In the genomic region with DNA sequence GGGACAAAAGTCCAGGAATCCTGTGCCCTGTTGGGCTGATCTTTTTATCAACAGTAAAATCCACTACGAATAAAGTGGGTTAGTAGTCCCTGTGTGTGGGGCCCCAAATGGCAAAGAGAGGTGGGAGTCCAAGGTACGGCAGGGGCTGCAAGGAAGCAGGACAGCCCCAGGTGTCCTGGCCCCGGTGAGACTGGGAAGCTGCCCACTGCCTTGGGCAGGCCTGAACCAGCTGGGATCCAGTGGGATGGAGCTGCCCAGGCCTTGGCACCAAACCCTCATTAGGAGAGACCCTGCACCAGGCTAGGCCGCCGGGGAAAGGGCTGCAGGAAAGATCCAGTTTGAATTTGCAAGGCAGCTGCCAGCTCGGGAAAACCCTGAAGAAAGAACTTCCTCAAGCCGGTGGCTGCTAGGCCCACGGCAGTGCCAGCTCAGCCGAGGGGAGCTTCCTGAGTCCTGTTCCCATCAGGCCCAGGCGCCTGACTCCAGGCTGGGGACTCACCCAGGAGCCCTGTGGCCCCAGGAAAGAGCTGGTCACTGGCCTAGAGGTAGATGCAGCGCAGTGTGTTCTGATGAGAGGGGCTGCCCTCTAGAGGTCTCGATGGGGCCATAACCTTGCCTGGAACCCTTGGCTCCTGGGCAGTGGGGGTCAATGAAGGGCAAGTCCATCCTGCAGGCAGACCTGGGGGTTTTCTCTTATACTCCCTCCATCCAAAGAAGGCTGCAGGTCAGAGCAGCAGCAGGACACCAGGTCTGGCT, we compare ENCODE assay signal across 1 cellular context.
TF ChIP-seq lines count a peak whose summit lies in the region.

No MANE protein-coding gene starts in this region.

TF ChIP-seq in HepG2, 621 proteins besides CTCF, POLR2A, EP300 and RAD21 (continued from another document and continues in another):
- TF ChIP-seq ZNF614 (CRISPR knock-in tag; IDR thresholded peaks at IDR 0.05; ENCODE audit: borderline replicate concordance), result no peak
- TF ChIP-seq SAP130 (CRISPR knock-in tag; IDR thresholded peaks at IDR 0.05; ENCODE audit: low read depth), result peak; percentile 57; the same call in 1 of the 2 replicates
- TF ChIP-seq DMAP1 (CRISPR knock-in tag; IDR thresholded peaks at IDR 0.05), result peak; percentile 34; the same call in 1 of the 2 replicates
- peak; percentile 58 for TF ChIP-seq ZNF883 (CRISPR knock-in tag; IDR thresholded peaks at IDR 0.05; ENCODE audit: not compliant biosample characterization)
- no peak for TF ChIP-seq MZF1 (CRISPR knock-in tag; IDR thresholded peaks at IDR 0.05; ENCODE audit: borderline replicate concordance)
- no peak for TF ChIP-seq TCF7L2 (IDR thresholded peaks at IDR 0.05; ENCODE audit: low read depth, low read length)
- no peak for TF ChIP-seq KDM5A (IDR thresholded peaks at IDR 0.05; ENCODE audit: borderline replicate concordance, low read length)
- no peak for TF ChIP-seq KAT2B (IDR thresholded peaks at IDR 0.05; ENCODE audit: borderline replicate concordance, low read depth, low read length)
- no peak for TF ChIP-seq FOXA1 (IDR thresholded peaks at IDR 0.05)
- no peak for TF ChIP-seq FOXA1 (CRISPR knock-in tag; IDR thresholded peaks at IDR 0.05)
- TF ChIP-seq, protein P1, sequence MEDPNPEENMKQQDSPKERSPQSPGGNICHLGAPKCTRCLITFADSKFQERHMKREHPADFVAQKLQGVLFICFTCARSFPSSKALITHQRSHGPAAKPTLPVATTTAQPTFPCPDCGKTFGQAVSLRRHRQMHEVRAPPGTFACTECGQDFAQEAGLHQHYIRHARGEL (CRISPR knock-in tag; IDR thresholded peaks at IDR 0.05), result 0 out of 2 replicates have a peak, but pooled peaks have one; percentile 41
- TF ChIP-seq NR1H2 (CRISPR knock-in tag; IDR thresholded peaks at IDR 0.05; ENCODE audit: borderline replicate concordance, low read depth), result peak; percentile 86; the same call in 1 of the 2 replicates
- 0 out of 2 replicates have a peak, but pooled peaks have one; percentile 46 for TF ChIP-seq SP4 (CRISPR knock-in tag; IDR thresholded peaks at IDR 0.05)
- TF ChIP-seq ZNF773 (CRISPR knock-in tag; IDR thresholded peaks at IDR 0.05; ENCODE audit: borderline replicate concordance), result peak; percentile 44; the same call in 1 of the 2 replicates
- TF ChIP-seq TBX2 (CRISPR knock-in tag; IDR thresholded peaks at IDR 0.05; ENCODE audit: borderline replicate concordance), result peak; percentile 18; the same call in 1 of the 2 replicates
- no peak for TF ChIP-seq NAIF1 (CRISPR knock-in tag; IDR thresholded peaks at IDR 0.05; ENCODE audit: borderline replicate concordance)
- TF ChIP-seq ZNF138 (CRISPR knock-in tag; IDR thresholded peaks at IDR 0.05; ENCODE audit: low read depth), result no peak
- TF ChIP-seq MATR3 (CRISPR knock-in tag; IDR thresholded peaks at IDR 0.05), result no peak
- TF ChIP-seq SATB2 (CRISPR knock-in tag; IDR thresholded peaks at IDR 0.05), result no peak
- no peak for TF ChIP-seq SIN3B (IDR thresholded peaks at IDR 0.05; ENCODE audit: low read length)
- TF ChIP-seq ZNF776 (CRISPR knock-in tag; IDR thresholded peaks at IDR 0.05), result 0 out of 2 replicates have a peak, but pooled peaks have one; percentile 49
- peak; percentile 64; the same call in 1 of the 2 replicates for TF ChIP-seq PHF21A (CRISPR knock-in tag; IDR thresholded peaks at IDR 0.05)
- TF ChIP-seq CBX2 (IDR thresholded peaks at IDR 0.05; ENCODE audit: low read depth, low read length), result no peak
- no peak for TF ChIP-seq CBX2 (CRISPR knock-in tag; IDR thresholded peaks at IDR 0.05; ENCODE audit: low read depth)
- TF ChIP-seq SP140L (CRISPR knock-in tag; IDR thresholded peaks at IDR 0.05; ENCODE audit: borderline replicate concordance), result no peak
- TF ChIP-seq, protein P2, sequence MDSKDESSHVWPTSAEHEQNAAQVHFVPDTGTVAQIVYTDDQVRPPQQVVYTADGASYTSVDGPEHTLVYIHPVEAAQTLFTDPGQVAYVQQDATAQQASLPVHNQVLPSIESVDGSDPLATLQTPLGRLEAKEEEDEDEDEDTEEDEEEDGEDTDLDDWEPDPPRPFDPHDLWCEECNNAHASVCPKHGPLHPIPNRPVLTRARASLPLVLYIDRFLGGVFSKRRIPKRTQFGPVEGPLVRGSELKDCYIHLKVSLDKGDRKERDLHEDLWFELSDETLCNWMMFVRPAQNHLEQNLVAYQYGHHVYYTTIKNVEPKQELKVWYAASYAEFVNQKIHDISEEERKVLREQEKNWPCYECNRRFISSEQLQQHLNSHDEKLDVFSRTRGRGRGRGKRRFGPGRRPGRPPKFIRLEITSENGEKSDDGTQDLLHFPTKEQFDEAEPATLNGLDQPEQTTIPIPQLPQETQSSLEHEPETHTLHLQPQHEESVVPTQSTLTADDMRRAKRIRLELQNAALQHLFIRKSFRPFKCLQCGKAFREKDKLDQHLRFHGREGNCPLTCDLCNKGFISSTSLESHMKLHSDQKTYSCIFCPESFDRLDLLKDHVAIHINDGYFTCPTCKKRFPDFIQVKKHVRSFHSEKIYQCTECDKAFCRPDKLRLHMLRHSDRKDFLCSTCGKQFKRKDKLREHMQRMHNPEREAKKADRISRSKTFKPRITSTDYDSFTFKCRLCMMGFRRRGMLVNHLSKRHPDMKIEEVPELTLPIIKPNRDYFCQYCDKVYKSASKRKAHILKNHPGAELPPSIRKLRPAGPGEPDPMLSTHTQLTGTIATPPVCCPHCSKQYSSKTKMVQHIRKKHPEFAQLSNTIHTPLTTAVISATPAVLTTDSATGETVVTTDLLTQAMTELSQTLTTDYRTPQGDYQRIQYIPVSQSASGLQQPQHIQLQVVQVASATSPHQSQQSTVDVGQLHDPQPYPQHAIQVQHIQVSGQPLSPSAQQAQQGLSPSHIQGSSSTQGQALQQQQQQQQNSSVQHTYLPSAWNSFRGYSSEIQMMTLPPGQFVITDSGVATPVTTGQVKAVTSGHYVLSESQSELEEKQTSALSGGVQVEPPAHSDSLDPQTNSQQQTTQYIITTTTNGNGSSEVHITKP (CRISPR knock-in tag; IDR thresholded peaks at IDR 0.05; ENCODE audit: low read depth), result peak; percentile 75; the same call in 1 of the 2 replicates
- no peak for TF ChIP-seq ZFP62 (CRISPR knock-in tag; IDR thresholded peaks at IDR 0.05)
- TF ChIP-seq KLF16 (CRISPR knock-in tag; IDR thresholded peaks at IDR 0.05), result no peak; a peak in 1 of 4 replicates
- TF ChIP-seq, protein P3, sequence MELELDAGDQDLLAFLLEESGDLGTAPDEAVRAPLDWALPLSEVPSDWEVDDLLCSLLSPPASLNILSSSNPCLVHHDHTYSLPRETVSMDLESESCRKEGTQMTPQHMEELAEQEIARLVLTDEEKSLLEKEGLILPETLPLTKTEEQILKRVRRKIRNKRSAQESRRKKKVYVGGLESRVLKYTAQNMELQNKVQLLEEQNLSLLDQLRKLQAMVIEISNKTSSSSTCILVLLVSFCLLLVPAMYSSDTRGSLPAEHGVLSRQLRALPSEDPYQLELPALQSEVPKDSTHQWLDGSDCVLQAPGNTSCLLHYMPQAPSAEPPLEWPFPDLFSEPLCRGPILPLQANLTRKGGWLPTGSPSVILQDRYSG (CRISPR knock-in tag; IDR thresholded peaks at IDR 0.05), result no peak
- TF ChIP-seq EEA1 (CRISPR knock-in tag; IDR thresholded peaks at IDR 0.05; ENCODE audit: borderline replicate concordance), result no peak
- peak; percentile 95 for TF ChIP-seq AGO1 (IDR thresholded peaks at IDR 0.05; ENCODE audit: low read depth, low read length, poor library complexity, severe bottlenecking)
- TF ChIP-seq SMYD3 (CRISPR knock-in tag; IDR thresholded peaks at IDR 0.05), result no peak
- TF ChIP-seq, protein P4, sequence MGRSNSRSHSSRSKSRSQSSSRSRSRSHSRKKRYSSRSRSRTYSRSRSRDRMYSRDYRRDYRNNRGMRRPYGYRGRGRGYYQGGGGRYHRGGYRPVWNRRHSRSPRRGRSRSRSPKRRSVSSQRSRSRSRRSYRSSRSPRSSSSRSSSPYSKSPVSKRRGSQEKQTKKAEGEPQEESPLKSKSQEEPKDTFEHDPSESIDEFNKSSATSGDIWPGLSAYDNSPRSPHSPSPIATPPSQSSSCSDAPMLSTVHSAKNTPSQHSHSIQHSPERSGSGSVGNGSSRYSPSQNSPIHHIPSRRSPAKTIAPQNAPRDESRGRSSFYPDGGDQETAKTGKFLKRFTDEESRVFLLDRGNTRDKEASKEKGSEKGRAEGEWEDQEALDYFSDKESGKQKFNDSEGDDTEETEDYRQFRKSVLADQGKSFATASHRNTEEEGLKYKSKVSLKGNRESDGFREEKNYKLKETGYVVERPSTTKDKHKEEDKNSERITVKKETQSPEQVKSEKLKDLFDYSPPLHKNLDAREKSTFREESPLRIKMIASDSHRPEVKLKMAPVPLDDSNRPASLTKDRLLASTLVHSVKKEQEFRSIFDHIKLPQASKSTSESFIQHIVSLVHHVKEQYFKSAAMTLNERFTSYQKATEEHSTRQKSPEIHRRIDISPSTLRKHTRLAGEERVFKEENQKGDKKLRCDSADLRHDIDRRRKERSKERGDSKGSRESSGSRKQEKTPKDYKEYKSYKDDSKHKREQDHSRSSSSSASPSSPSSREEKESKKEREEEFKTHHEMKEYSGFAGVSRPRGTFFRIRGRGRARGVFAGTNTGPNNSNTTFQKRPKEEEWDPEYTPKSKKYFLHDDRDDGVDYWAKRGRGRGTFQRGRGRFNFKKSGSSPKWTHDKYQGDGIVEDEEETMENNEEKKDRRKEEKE (IDR thresholded peaks at IDR 0.05), result no peak
- TF ChIP-seq GFI1 (CRISPR knock-in tag; IDR thresholded peaks at IDR 0.05; ENCODE audit: borderline replicate concordance), result peak; percentile 33; the same call in 1 of the 2 replicates
- TF ChIP-seq SMAD3 (CRISPR knock-in tag; IDR thresholded peaks at IDR 0.05), result no peak
- no peak for TF ChIP-seq MAFF (IDR thresholded peaks at IDR 0.05; ENCODE audit: low read depth, low read length)
- no peak for TF ChIP-seq ZNF615 (CRISPR knock-in tag; IDR thresholded peaks at IDR 0.05; ENCODE audit: borderline replicate concordance)
- TF ChIP-seq ZNF788 (CRISPR knock-in tag; IDR thresholded peaks at IDR 0.05; ENCODE audit: borderline replicate concordance), result peak; percentile 35; the same call in 1 of the 2 replicates
- no peak for TF ChIP-seq ZFP82 (CRISPR knock-in tag; IDR thresholded peaks at IDR 0.05; ENCODE audit: borderline replicate concordance)
- TF ChIP-seq, protein P5, sequence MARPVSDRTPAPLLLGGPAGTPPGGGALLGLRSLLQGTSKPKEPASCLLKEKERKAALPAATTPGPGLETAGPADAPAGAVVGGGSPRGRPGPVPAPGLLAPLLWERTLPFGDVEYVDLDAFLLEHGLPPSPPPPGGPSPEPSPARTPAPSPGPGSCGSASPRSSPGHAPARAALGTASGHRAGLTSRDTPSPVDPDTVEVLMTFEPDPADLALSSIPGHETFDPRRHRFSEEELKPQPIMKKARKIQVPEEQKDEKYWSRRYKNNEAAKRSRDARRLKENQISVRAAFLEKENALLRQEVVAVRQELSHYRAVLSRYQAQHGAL (CRISPR knock-in tag; IDR thresholded peaks at IDR 0.05; ENCODE audit: not compliant biosample characterization), result no peak
- TF ChIP-seq PAX8 (CRISPR knock-in tag; IDR thresholded peaks at IDR 0.05; ENCODE audit: borderline replicate concordance), result no peak
- no peak for TF ChIP-seq SRSF9 (IDR thresholded peaks at IDR 0.05; ENCODE audit: borderline replicate concordance, insufficient read depth, low read depth, low read length, poor library complexity, severe bottlenecking)
- TF ChIP-seq, protein P6, sequence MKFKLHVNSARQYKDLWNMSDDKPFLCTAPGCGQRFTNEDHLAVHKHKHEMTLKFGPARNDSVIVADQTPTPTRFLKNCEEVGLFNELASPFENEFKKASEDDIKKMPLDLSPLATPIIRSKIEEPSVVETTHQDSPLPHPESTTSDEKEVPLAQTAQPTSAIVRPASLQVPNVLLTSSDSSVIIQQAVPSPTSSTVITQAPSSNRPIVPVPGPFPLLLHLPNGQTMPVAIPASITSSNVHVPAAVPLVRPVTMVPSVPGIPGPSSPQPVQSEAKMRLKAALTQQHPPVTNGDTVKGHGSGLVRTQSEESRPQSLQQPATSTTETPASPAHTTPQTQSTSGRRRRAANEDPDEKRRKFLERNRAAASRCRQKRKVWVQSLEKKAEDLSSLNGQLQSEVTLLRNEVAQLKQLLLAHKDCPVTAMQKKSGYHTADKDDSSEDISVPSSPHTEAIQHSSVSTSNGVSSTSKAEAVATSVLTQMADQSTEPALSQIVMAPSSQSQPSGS (CRISPR knock-in tag; IDR thresholded peaks at IDR 0.05), result peak; percentile 29; the same call in 1 of the 2 replicates
- TF ChIP-seq, protein P7, sequence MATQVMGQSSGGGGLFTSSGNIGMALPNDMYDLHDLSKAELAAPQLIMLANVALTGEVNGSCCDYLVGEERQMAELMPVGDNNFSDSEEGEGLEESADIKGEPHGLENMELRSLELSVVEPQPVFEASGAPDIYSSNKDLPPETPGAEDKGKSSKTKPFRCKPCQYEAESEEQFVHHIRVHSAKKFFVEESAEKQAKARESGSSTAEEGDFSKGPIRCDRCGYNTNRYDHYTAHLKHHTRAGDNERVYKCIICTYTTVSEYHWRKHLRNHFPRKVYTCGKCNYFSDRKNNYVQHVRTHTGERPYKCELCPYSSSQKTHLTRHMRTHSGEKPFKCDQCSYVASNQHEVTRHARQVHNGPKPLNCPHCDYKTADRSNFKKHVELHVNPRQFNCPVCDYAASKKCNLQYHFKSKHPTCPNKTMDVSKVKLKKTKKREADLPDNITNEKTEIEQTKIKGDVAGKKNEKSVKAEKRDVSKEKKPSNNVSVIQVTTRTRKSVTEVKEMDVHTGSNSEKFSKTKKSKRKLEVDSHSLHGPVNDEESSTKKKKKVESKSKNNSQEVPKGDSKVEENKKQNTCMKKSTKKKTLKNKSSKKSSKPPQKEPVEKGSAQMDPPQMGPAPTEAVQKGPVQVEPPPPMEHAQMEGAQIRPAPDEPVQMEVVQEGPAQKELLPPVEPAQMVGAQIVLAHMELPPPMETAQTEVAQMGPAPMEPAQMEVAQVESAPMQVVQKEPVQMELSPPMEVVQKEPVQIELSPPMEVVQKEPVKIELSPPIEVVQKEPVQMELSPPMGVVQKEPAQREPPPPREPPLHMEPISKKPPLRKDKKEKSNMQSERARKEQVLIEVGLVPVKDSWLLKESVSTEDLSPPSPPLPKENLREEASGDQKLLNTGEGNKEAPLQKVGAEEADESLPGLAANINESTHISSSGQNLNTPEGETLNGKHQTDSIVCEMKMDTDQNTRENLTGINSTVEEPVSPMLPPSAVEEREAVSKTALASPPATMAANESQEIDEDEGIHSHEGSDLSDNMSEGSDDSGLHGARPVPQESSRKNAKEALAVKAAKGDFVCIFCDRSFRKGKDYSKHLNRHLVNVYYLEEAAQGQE (IDR thresholded peaks at IDR 0.05; ENCODE audit: borderline replicate concordance in 1 of 2, low read depth in 1 of 2, low read length in 2 of 2), result no peak
- peak; percentile 37; the same call in 1 of the 2 replicates for TF ChIP-seq SALL1 (CRISPR knock-in tag; IDR thresholded peaks at IDR 0.05)
- TF ChIP-seq GATAD2A (CRISPR knock-in tag; IDR thresholded peaks at IDR 0.05), result peak; percentile 28; the same call in 1 of the 2 replicates
- peak; percentile 58; the same call in 1 of the 2 replicates for TF ChIP-seq ZIK1 (CRISPR knock-in tag; IDR thresholded peaks at IDR 0.05; ENCODE audit: borderline replicate concordance, low read depth)
- TF ChIP-seq HNRNPLL (IDR thresholded peaks at IDR 0.05; ENCODE audit: low read depth, low read length, poor library complexity, severe bottlenecking), result no peak
- TF ChIP-seq, protein P8, sequence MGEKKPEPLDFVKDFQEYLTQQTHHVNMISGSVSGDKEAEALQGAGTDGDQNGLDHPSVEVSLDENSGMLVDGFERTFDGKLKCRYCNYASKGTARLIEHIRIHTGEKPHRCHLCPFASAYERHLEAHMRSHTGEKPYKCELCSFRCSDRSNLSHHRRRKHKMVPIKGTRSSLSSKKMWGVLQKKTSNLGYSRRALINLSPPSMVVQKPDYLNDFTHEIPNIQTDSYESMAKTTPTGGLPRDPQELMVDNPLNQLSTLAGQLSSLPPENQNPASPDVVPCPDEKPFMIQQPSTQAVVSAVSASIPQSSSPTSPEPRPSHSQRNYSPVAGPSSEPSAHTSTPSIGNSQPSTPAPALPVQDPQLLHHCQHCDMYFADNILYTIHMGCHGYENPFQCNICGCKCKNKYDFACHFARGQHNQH (CRISPR knock-in tag; IDR thresholded peaks at IDR 0.05), result no peak
- TF ChIP-seq ZEB1 (IDR thresholded peaks at IDR 0.05; ENCODE audit: insufficient replicate concordance, low read depth), result peak; percentile 28
